ENCODE assay signal across 11 cellular contexts in the genomic region with DNA sequence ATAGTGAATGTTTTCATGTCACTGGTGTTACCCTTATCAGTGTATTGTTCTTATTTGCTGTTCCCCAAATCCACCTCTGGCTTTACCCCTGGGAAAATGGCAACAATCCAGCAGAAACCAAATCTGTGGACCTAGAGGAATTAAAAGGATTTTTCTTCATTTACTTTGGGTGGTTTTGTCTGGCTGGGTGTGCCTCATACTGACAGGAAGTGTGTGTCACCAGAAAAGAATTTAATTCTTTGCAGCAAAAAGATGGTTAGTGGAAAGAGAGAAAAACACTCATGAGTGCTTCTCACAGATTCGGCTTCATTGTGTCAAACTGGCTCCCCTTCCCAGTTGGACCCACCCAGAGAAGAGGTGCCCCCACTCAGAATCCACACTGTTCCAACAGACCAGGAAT. TPM values are rescaled to one million over a fixed set of nuclear protein-coding genes. Genes with fewer than 3 reads are reported as not detected.
A peak's percentile ranks its signal among the peaks of the same experiment; 100 is the strongest.
DNase-seq lines count a peak whose midpoint lies in the region; ATAC-seq and TF ChIP-seq lines count a peak whose summit lies in the region.
"Had no signal": no experiment of that assay in that cellular context is flagged by ENCODE, and none has a peak within 500 bp of the region (broad histone marks: within the 10 kb centered on the region; RNA-seq: fewer than 3 reads in every experiment).

No MANE protein-coding gene starts in this region.

- TF ChIP-seq CTCF in fibroblast of pulmonary artery (IDR thresholded peaks at IDR 0.05; ENCODE audit: low read length, missing control alignments) (no peak), parathyroid adenoma (IDR thresholded peaks at IDR 0.05) (no peak), lower leg skin (IDR thresholded peaks at IDR 0.05) (no peak)

- H2AFZ ChIP-seq in parathyroid adenoma, result no peak overlapping the region

- H3K27me3 ChIP-seq in parathyroid adenoma (ENCODE audit: control insufficient read depth, insufficient read depth, low read length), result no peaks in the 10 kb centered on the region

- no peak for ATAC-seq in HG03521 (IDR thresholded peaks at IDR 0.05; ENCODE audit: unreplicated experiment)
- ATAC-seq: effector memory CD8-positive, alpha-beta T cell had no signal

- H3K9ac ChIP-seq in parathyroid adenoma, result no peak overlapping the region

- intact Hi-C loops in lower leg skin (cut with DNase I; ENCODE audit: low total_unique reads), result no loop called here

- H3K36me3 ChIP-seq in parathyroid adenoma (ENCODE audit: control insufficient read depth, insufficient read depth, low read length), result no peaks in the 10 kb centered on the region

- H3K9me3 ChIP-seq in parathyroid adenoma (ENCODE audit: control insufficient read depth, low read length), result no peaks in the 10 kb centered on the region

- H3K79me2 ChIP-seq in parathyroid adenoma, result no peaks in the 10 kb centered on the region

- TF ChIP-seq POLR2A in lower leg skin (IDR thresholded peaks at IDR 0.05), result no peak

- 8 to 17% methylated on average over 1 of the region's 1 CpG for WGBS in lower leg skin, 2 donors

- DNase-seq in COLO829 (ENCODE audit: low spot score) (peak; percentile 85), RPMI7951 (ENCODE audit: low read depth) (peak; percentile 88), fibroblast of pulmonary artery (ENCODE audit: low read depth) (peak; percentile 85), NCI-H2196 (lab: John Stamatoyannopoulos, UW; ENCODE audit: unreplicated experiment) (no peak), lower leg skin (ENCODE audit: low spot score in 2 of 2) (no peak)
- no peak for DNase-seq in stimulated activated CD4-positive, alpha-beta T cell treated with anti-CD3 and anti-CD28 coated beads, Interleukin-2, amount 100 ng/mL, for 48 hours
- DNase-seq: effector memory CD8-positive, alpha-beta T cell; NCI-H2171 treated with DMSO at 0.1 percent for 48 hours; stimulated activated CD4-positive, alpha-beta T cell treated with anti-CD3 and anti-CD28 coated beads, Interleukin-15, amount 100 ng/mL, for 24 hours had no signal

- H3K27ac ChIP-seq in parathyroid adenoma, result peak overlapping the region; percentile 20

- H3K4me2 ChIP-seq in parathyroid adenoma (ENCODE audit: low read length), result no peak overlapping the region

- H3K4me3 ChIP-seq in fibroblast of pulmonary artery (replicated peaks; ENCODE audit: low read depth, low read length) (no peak overlapping the region), parathyroid adenoma (ENCODE audit: low read depth, low read length) (no peak overlapping the region), lower leg skin (ENCODE audit: low read depth, poor library complexity, severe bottlenecking) (no peak overlapping the region)

- no peaks in the 10 kb centered on the region for H3K4me1 ChIP-seq in parathyroid adenoma

RNA-seq across cellular contexts. Expression of a gene that starts 38.9 kb away (rescaled TPM):
- 2.6 and 3.2 TPM in 2 replicates for total RNA-seq in RPMI7951 (2014; rRNA removed; shearing (Covaris generic))
- total RNA-seq in lower leg skin, result 10 to 100 TPM; 10.6 to 15.8 (median 12.9) TPM

Comparison
In these comparisons a context has a peak if more than half of its experiments do, and no peak if none do; other contexts are left out.
1. DNase-seq: peak in COLO829 (single experiment), RPMI7951 (single experiment) and fibroblast of pulmonary artery (single experiment); none in stimulated activated CD4-positive, alpha-beta T cell treated with anti-CD3 and anti-CD28 coated beads, Interleukin-2, amount 100 ng/mL, for 48 hours (0 of 2), NCI-H2196 (single experiment) and lower leg skin (0 of 2).